ENCODE assay signal across 1 cellular context in genomic region chr2:241777686-241778627, GRCh38.
TF ChIP-seq lines count a peak whose summit lies in the region.

No MANE protein-coding gene starts in this region.

TF ChIP-seq in GM12878, 131 proteins besides CTCF, POLR2A, EP300 and RAD21:
- TF ChIP-seq ZBTB40 (IDR thresholded peaks at IDR 0.05; ENCODE audit: borderline replicate concordance) (no peak), SMARCA5 (IDR thresholded peaks at IDR 0.05) (no peak), SP1 (IDR thresholded peaks at IDR 0.05; ENCODE audit: low read depth, low read length) (no peak), TCF3 (IDR thresholded peaks at IDR 0.05; ENCODE audit: borderline replicate concordance, insufficient read depth, low read depth, low read length) (no peak), SREBF1 (IDR thresholded peaks at IDR 0.05; ENCODE audit: low read length) (no peak), RELA (IDR thresholded peaks at IDR 0.05; ENCODE audit: borderline replicate concordance, partially characterized antibody) (no peak), ELK1 (IDR thresholded peaks at IDR 0.05; ENCODE audit: low read depth, low read length) (no peak), REST (IDR thresholded peaks at IDR 0.05; ENCODE audit: low read depth, low read length) (no peak), ATF3 (IDR thresholded peaks at IDR 0.05; ENCODE audit: borderline replicate concordance, extremely low read depth, low read depth, low read length) (no peak), DPF2 (IDR thresholded peaks at IDR 0.05) (no peak), CHD2 (IDR thresholded peaks at IDR 0.05; ENCODE audit: borderline replicate concordance, low read depth, low read length) (no peak), SUZ12 (IDR thresholded peaks at IDR 0.05; ENCODE audit: unreplicated experiment) (no peak), CBFB (IDR thresholded peaks at IDR 0.05; ENCODE audit: low read depth) (no peak), IRF3 (IDR thresholded peaks at IDR 0.05) (no peak), ZBTB11 (CRISPR knock-in tag; IDR thresholded peaks at IDR 0.05) (no peak), BRCA1 (IDR thresholded peaks at IDR 0.05; ENCODE audit: low read depth, low read length) (no peak)
TF ChIP-seq in GM12878: peak in this region for 0.
